17 cellular contexts compared by ENCODE assay signal in the genomic region with DNA sequence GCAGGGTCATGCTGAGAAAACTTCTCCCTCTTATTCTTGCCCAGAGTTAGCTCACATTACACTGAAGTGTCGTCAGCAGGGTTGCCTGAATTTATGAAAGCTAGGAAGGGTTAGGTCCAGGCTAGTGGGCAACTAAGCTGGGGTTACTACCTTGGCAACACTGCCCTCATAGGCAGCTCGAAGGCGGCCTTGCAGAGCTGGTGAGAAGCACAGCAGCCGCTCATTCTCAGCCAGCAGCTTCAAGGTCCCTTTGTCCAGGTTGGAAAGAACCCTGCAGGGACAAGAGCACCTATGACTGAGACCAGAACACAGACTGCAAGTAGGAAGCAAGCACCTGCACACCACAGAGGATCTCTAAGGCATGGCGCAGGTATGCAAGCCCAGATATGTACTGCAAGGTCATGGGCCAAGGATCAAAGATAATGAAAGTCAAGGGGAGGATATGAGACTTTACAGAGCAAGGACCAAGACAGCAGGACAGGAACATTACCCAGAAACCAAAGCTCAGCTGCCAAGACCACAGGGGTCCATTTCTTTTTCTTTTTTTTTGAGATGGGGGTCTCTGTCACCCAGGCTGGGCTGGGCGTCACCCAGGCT. TPM values are rescaled to one million over a fixed set of nuclear protein-coding genes. Genes with fewer than 3 reads are reported as not detected.
DNase-seq lines count a peak whose midpoint lies in the region; ATAC-seq and TF ChIP-seq lines count a peak whose summit lies in the region.
"Had no signal": no experiment of that assay in that cellular context is flagged by ENCODE, and none has a peak within 500 bp of the region (broad histone marks: within the 10 kb centered on the region; RNA-seq: fewer than 3 reads in every experiment).

No MANE protein-coding gene starts in this region.

- H3K4me1 Mint-ChIP-seq in activated CD4-positive, alpha-beta T cell treated with anti-CD3 and anti-CD28 coated beads, Interleukin-2, amount 10 ng/mL, durations not matched to agents 24 days and 14 days = peaks cover 9% of the 10 kb centered on the region
- peaks cover 16% of the 10 kb centered on the region for H3K4me1 Mint-ChIP-seq in activated CD4-positive, alpha-beta T cell treated with anti-CD3 and anti-CD28 coated beads for 36 hours
- peaks cover 20% of the 10 kb centered on the region for H3K4me1 Mint-ChIP-seq in central memory CD8-positive, alpha-beta T cell
- H3K4me1 Mint-ChIP-seq in progenitor cell of endocrine pancreas (ENCODE audit: low read depth) = peaks cover 7% of the 10 kb centered on the region

- H3K9me3 Mint-ChIP-seq in activated CD4-positive, alpha-beta T cell treated with anti-CD3 and anti-CD28 coated beads, Interleukin-2, amount 10 ng/mL, durations not matched to agents 24 days and 14 days = no peaks in the 10 kb centered on the region
- no peaks in the 10 kb centered on the region for H3K9me3 Mint-ChIP-seq in activated CD4-positive, alpha-beta T cell treated with anti-CD3 and anti-CD28 coated beads for 36 hours (ENCODE audit: low read depth)
- no peaks in the 10 kb centered on the region for H3K9me3 Mint-ChIP-seq in central memory CD8-positive, alpha-beta T cell
- H3K9me3 Mint-ChIP-seq in progenitor cell of endocrine pancreas (ENCODE audit: low read depth) = no peaks in the 10 kb centered on the region
- H3K9me3 Mint-ChIP-seq: activated CD4-positive, alpha-beta memory T cell treated with anti-CD3 and anti-CD28 coated beads, Interleukin-2, amount 10 ng/mL, durations not matched to agents 7 days and 5 days had no signal

- no peak for TF ChIP-seq CTCF in GM20000 (IDR thresholded peaks at IDR 0.05; ENCODE audit: extremely low read depth, missing control alignments)
- TF ChIP-seq CTCF in progenitor cell of endocrine pancreas (IDR thresholded peaks at IDR 0.05; ENCODE audit: unreplicated experiment) = no peak

- DNase-seq in activated CD4-positive, alpha-beta T cell treated with anti-CD3 and anti-CD28 coated beads, Interleukin-2, amount 10 ng/mL, durations not matched to agents 24 days and 14 days = no peak
- DNase-seq in activated CD4-positive, alpha-beta T cell treated with anti-CD3 and anti-CD28 coated beads for 36 hours = no peak
- DNase-seq in GM20000 (ENCODE audit: low spot score) = peak; percentile 48
- DNase-seq in central memory CD8-positive, alpha-beta T cell (ENCODE audit: low spot score in 2 of 2) = no peak
- no peak for DNase-seq in progenitor cell of endocrine pancreas (ENCODE audit: low spot score, unreplicated experiment)
- no peak for DNase-seq in activated effector memory CD4-positive, alpha-beta T cell treated with Interleukin-2 at 50 U/mL for 16 hours
- no peak for DNase-seq in left colon
- DNase-seq: activated CD4-positive, alpha-beta memory T cell treated with anti-CD3 and anti-CD28 coated beads, Interleukin-2, amount 10 ng/mL, durations not matched to agents 7 days and 5 days; aorta; C1 segment of cervical spinal cord; DND-41; islet precursor cell; mammary epithelial cell; MG63; SW 1271; WERI-Rb-1 had no signal

- peak overlapping the region; percentile 20 for H3K4me3 Mint-ChIP-seq in activated CD4-positive, alpha-beta T cell treated with anti-CD3 and anti-CD28 coated beads, Interleukin-2, amount 10 ng/mL, durations not matched to agents 24 days and 14 days
- H3K4me3 Mint-ChIP-seq in activated CD4-positive, alpha-beta T cell treated with anti-CD3 and anti-CD28 coated beads for 36 hours = no peak overlapping the region
- peak overlapping the region; percentile 10 for H3K4me3 Mint-ChIP-seq in central memory CD8-positive, alpha-beta T cell
- H3K4me3 Mint-ChIP-seq in progenitor cell of endocrine pancreas (ENCODE audit: low read depth) = peak overlapping the region; percentile 50
- H3K4me3 Mint-ChIP-seq: activated CD4-positive, alpha-beta memory T cell treated with anti-CD3 and anti-CD28 coated beads, Interleukin-2, amount 10 ng/mL, durations not matched to agents 7 days and 5 days had no signal

- no peak for ATAC-seq in activated CD4-positive, alpha-beta T cell treated with anti-CD3 and anti-CD28 coated beads for 36 hours
- ATAC-seq in central memory CD8-positive, alpha-beta T cell (replicated peaks; ENCODE audit: extremely low read depth, poor library complexity, severe bottlenecking) = no peak
- ATAC-seq in HG03175 (IDR thresholded peaks at IDR 0.05; ENCODE audit: unreplicated experiment) = no peak
- ATAC-seq in left colon = no peak

- intact Hi-C loops in activated CD4-positive, alpha-beta T cell treated with anti-CD3 and anti-CD28 coated beads, Interleukin-2, amount 10 ng/mL, durations not matched to agents 24 days and 14 days (cut with micrococcal nuclease) = no loop called here
- intact Hi-C loops in activated CD4-positive, alpha-beta T cell treated with anti-CD3 and anti-CD28 coated beads for 36 hours (cut with DNase I, micrococcal nuclease) = no loop called here
- intact Hi-C loops in left colon (cut with DNase I, micrococcal nuclease) = no loop called here

- CTCF ChIA-PET in activated CD4-positive, alpha-beta T cell treated with anti-CD3 and anti-CD28 coated beads for 36 hours (lab: Charles Lee) = interaction anchor here (0.5 to 1.1 kb wide), 2 partner anchors 193 to 372 kb away, joined by 3 to 4 read pairs; partner anchors contain the start of gene UBR1

- H3K27me3 Mint-ChIP-seq in activated CD4-positive, alpha-beta T cell treated with anti-CD3 and anti-CD28 coated beads, Interleukin-2, amount 10 ng/mL, durations not matched to agents 24 days and 14 days = no peaks in the 10 kb centered on the region
- no peaks in the 10 kb centered on the region for H3K27me3 Mint-ChIP-seq in activated CD4-positive, alpha-beta T cell treated with anti-CD3 and anti-CD28 coated beads for 36 hours
- no peaks in the 10 kb centered on the region for H3K27me3 Mint-ChIP-seq in central memory CD8-positive, alpha-beta T cell
- no peaks in the 10 kb centered on the region for H3K27me3 Mint-ChIP-seq in progenitor cell of endocrine pancreas
- H3K27me3 Mint-ChIP-seq: activated CD4-positive, alpha-beta memory T cell treated with anti-CD3 and anti-CD28 coated beads, Interleukin-2, amount 10 ng/mL, durations not matched to agents 7 days and 5 days had no signal

- H3K36me3 Mint-ChIP-seq in activated CD4-positive, alpha-beta T cell treated with anti-CD3 and anti-CD28 coated beads, Interleukin-2, amount 10 ng/mL, durations not matched to agents 24 days and 14 days (ENCODE audit: low read depth) = peaks cover 37% of the 10 kb centered on the region
- H3K36me3 Mint-ChIP-seq in activated CD4-positive, alpha-beta T cell treated with anti-CD3 and anti-CD28 coated beads for 36 hours (ENCODE audit: low read depth) = peaks cover 26% of the 10 kb centered on the region
- peaks cover 21% of the 10 kb centered on the region for H3K36me3 Mint-ChIP-seq in central memory CD8-positive, alpha-beta T cell (ENCODE audit: insufficient read depth)
- peaks cover 20% of the 10 kb centered on the region for H3K36me3 Mint-ChIP-seq in progenitor cell of endocrine pancreas (ENCODE audit: insufficient read depth)

- H3K27ac Mint-ChIP-seq in activated CD4-positive, alpha-beta T cell treated with anti-CD3 and anti-CD28 coated beads, Interleukin-2, amount 10 ng/mL, durations not matched to agents 24 days and 14 days = no peak overlapping the region
- H3K27ac Mint-ChIP-seq in activated CD4-positive, alpha-beta T cell treated with anti-CD3 and anti-CD28 coated beads for 36 hours = no peak overlapping the region
- no peak overlapping the region for H3K27ac Mint-ChIP-seq in central memory CD8-positive, alpha-beta T cell (ENCODE audit: low read depth)
- H3K27ac Mint-ChIP-seq in progenitor cell of endocrine pancreas = no peak overlapping the region
- H3K27ac Mint-ChIP-seq: activated CD4-positive, alpha-beta memory T cell treated with anti-CD3 and anti-CD28 coated beads, Interleukin-2, amount 10 ng/mL, durations not matched to agents 7 days and 5 days had no signal

- POLR2A ChIA-PET in activated CD4-positive, alpha-beta T cell treated with anti-CD3 and anti-CD28 coated beads for 36 hours (lab: Charles Lee) = interaction anchor here (0.5 to 1.0 kb wide), 2 partner anchors 377 to 762 kb away, joined by 3 read pairs; partner anchors contain the start of gene EHD4

RNA-seq across cellular contexts. Expression of gene CDAN1, which starts 2.8 kb away (rescaled TPM):
- total RNA-seq in activated CD4-positive, alpha-beta T cell treated with anti-CD3 and anti-CD28 coated beads, Interleukin-2, amount 10 ng/mL, durations not matched to agents 24 days and 14 days = 22.9 and 29.7 TPM in 2 replicates
- total RNA-seq in activated CD4-positive, alpha-beta T cell treated with anti-CD3 and anti-CD28 coated beads for 36 hours = 10 to 100 TPM; 12.9 to 16.6 TPM
- total RNA-seq in progenitor cell of endocrine pancreas (36.4 and 46.1 TPM in 2 replicates), left colon (10 to 100 TPM; 13.8 TPM)
